23 cellular contexts compared by ENCODE assay signal in genomic region chr14:81681466-81681865, GRCh38.
"Had no signal": no experiment of that assay in that cellular context is flagged by ENCODE, and none has a peak within 500 bp of the region (broad histone marks: within the 10 kb centered on the region; RNA-seq: fewer than 3 reads in every experiment).

No MANE protein-coding gene starts in this region.

- H3K27me3 ChIP-seq: breast epithelium, esophagus squamous epithelium, suprapubic skin, tibial nerve had no signal

- ATAC-seq: activated CD8-positive, alpha-beta T cell treated with anti-CD3 and anti-CD28 coated beads for 36 hours; activated naive CD4-positive, alpha-beta T cell treated with anti-CD3 and anti-CD28 coated beads, Interleukin-2, amount 50 U/mL, for 72 hours; activated T-cell treated with anti-CD3 and anti-CD28 coated beads, Interleukin-2, amount 50 U/mL, for 4 hours; activated T-helper 17 cell treated with anti-CD3 and anti-CD28 coated beads, Interleukin-2, amount 50 U/mL, for 72 hours; left ventricle myocardium superior; right cardiac atrium; stimulated activated naive B cell treated with anti-CD40 and anti-IgM and Interleukin-4, amounts not matched to agents 10 μg/mL and 1 μg/mL and 100 μg/mL, for 72 hours; T-helper 17 cell had no signal

- H3K36me3 ChIP-seq: breast epithelium, esophagus squamous epithelium, suprapubic skin, tibial nerve had no signal

- H3K4me3 ChIP-seq: breast epithelium, esophagus squamous epithelium, hepatocyte, suprapubic skin, tibial nerve had no signal

- DNase-seq: activated CD4-positive, alpha-beta T cell treated with anti-CD3 and anti-CD28 coated beads for 1 hour; activated CD4-positive, alpha-beta T cell treated with anti-CD3 and anti-CD28 coated beads, Interleukin-2, amount 50 U/mL, for 1 hour; activated CD8-positive, alpha-beta T cell treated with anti-CD3 and anti-CD28 coated beads for 36 hours; activated gamma-delta T cell treated with Interleukin-2 at 50 U/mL for 16 hours; activated T-cell treated with anti-CD3 and anti-CD28 coated beads, Interleukin-2, amount 50 U/mL, for 4 hours; central memory CD4-positive, alpha-beta T cell; esophagus squamous epithelium; foreskin melanocyte; islet precursor cell; left ventricle myocardium superior; mammary epithelial cell; naive B cell; right cardiac atrium; stimulated activated CD4-positive, alpha-beta T cell treated with anti-CD3 and anti-CD28 coated beads, Interleukin-15, amount 100 ng/mL, for 24 hours; stimulated activated CD4-positive, alpha-beta T cell treated with anti-CD3 and anti-CD28 coated beads, Interleukin-2, amount 100 ng/mL, for 24 hours; stimulated activated naive B cell treated with anti-CD40 and anti-IgM and Interleukin-4, amounts not matched to agents 10 μg/mL and 1 μg/mL and 100 μg/mL, for 72 hours; T-helper 17 cell had no signal

- H3K9me3 ChIP-seq: breast epithelium, esophagus squamous epithelium, suprapubic skin, tibial nerve had no signal

- H3K27ac ChIP-seq: breast epithelium, esophagus squamous epithelium, hepatocyte, suprapubic skin, tibial nerve had no signal
